ENCODE assay signal across 8 cellular contexts in the genomic region with DNA sequence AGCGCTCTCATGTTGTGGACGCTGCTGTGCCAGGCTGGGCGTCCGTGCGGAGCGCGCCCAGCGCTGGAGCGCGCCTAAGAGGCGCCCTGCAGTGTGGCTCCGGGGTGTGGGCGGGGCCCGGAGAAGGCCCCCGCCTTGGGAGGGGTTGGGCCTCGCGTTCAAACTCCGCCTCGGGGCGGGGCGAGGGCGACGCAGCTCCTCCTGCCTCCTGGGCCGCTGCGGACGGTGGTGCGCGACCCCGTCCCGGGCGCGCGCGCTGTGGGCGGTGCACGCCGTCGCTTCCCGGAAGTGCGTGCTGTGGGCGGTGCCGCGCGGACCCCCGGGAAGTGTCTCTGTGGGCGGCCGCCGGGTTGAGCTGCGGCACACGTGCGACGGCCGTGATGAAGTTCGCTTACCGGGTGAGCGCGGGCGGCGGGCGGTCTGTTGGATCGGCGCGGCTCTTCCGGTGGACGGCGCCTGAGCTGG. TPM values are rescaled to one million over a fixed set of nuclear protein-coding genes. Genes with fewer than 3 reads are reported as not detected.
DNase-seq lines count a peak whose midpoint lies in the region; ATAC-seq and TF ChIP-seq lines count a peak whose summit lies in the region.
"Not testable (repeated sequence)": the region's sequence is repeated elsewhere in the genome, so short reads cannot be mapped to it uniquely, and the experiment has no call there.

Gene PWP2, plus strand, starts transcription at position 363 of the 465 bp plus-strand sequence. Its CDS starts 18 bp downstream, at position 381.

- H3K27ac ChIP-seq in SJSA1, thoracic aorta: not testable (repeated sequence)
- H3K27ac ChIP-seq in naive thymus-derived CD4-positive, alpha-beta T cell (ENCODE audit: low read depth, low read length): peak within 1 kb of the TSS; percentile 41

- 0 out of 2 replicates have a peak within 1 kb of the TSS, but pooled peaks have one; percentile 13 for H3K4me3 ChIP-seq in SJSA1
- not testable (repeated sequence) for H3K4me3 ChIP-seq in naive thymus-derived CD4-positive, alpha-beta T cell (ENCODE audit: low read length)
- H3K4me3 ChIP-seq in thoracic aorta: peak within 1 kb of the TSS; percentile 69

- not testable (repeated sequence) for H3K27me3 Mint-ChIP-seq in naive thymus-derived CD4-positive, alpha-beta T cell

- not testable (repeated sequence) for H3K27ac Mint-ChIP-seq in naive thymus-derived CD4-positive, alpha-beta T cell

- not testable (repeated sequence) for H3K36me3 ChIP-seq in SJSA1; naive thymus-derived CD4-positive, alpha-beta T cell (ENCODE audit: control insufficient read depth in 2 of 3, insufficient read depth in 3 of 3, low read length in 3 of 3); thoracic aorta

- peak within 1 kb of the TSS in 6 of 10 donors; percentile 29 to 78 (median 46) for H3K4me3 Mint-ChIP-seq in naive thymus-derived CD4-positive, alpha-beta T cell

- CTCF ChIA-PET in naive thymus-derived CD4-positive, alpha-beta T cell (lab: Charles Lee): not testable (repeated sequence)

- POLR2A ChIA-PET in naive thymus-derived CD4-positive, alpha-beta T cell (lab: Charles Lee): not testable (repeated sequence)

- not testable (repeated sequence) for H3K36me3 Mint-ChIP-seq in naive thymus-derived CD4-positive, alpha-beta T cell

- peak; percentile 84 for ATAC-seq in GM21515 (IDR thresholded peaks at IDR 0.05; ENCODE audit: unreplicated experiment)
- peak; percentile 79 for ATAC-seq in HG03135 (IDR thresholded peaks at IDR 0.05; ENCODE audit: unreplicated experiment)
- ATAC-seq in naive thymus-derived CD4-positive, alpha-beta T cell: peak; percentile 98
- ATAC-seq in thoracic aorta (ENCODE audit: insufficient number of reproducible peaks, low FRiP score, low read depth): peak; percentile 79

- H3K27me3 ChIP-seq in SJSA1 (replicated peaks); naive thymus-derived CD4-positive, alpha-beta T cell (ENCODE audit: control insufficient read depth in 2 of 2, insufficient read depth in 2 of 2, low read length in 2 of 2); thoracic aorta (replicated peaks; ENCODE audit: insufficient read depth): not testable (repeated sequence)

- DNase-seq in G401 (ENCODE audit: low spot score); thoracic aorta (ENCODE audit: low spot score): not testable (repeated sequence)
- DNase-seq in SJSA1 (ENCODE audit: low read depth in 1 of 2, low spot score in 2 of 2): peak; percentile 11 to 63
- DNase-seq in activated gamma-delta T cell treated with Interleukin-2 at 50 U/mL for 16 hours: peak; percentile 66
- DNase-seq in fibroblast of gingiva (ENCODE audit: low read depth): peak; percentile 55
- DNase-seq in naive thymus-derived CD4-positive, alpha-beta T cell: peak; percentile 33 to 68 (median 54)

- H3K4me1 Mint-ChIP-seq in naive thymus-derived CD4-positive, alpha-beta T cell: not testable (repeated sequence)

- not testable (repeated sequence) for H3K9me3 ChIP-seq in SJSA1 (replicated peaks); naive thymus-derived CD4-positive, alpha-beta T cell (ENCODE audit: control insufficient read depth in 2 of 3, low read length in 3 of 3); thoracic aorta

- in situ Hi-C loops in G401 (cut with HindIII; ENCODE audit: low sequenced_read_pairs): not testable (repeated sequence)

- H3K9me3 Mint-ChIP-seq in naive thymus-derived CD4-positive, alpha-beta T cell: not testable (repeated sequence)

- intact Hi-C loops in naive thymus-derived CD4-positive, alpha-beta T cell (cut with micrococcal nuclease): not testable (repeated sequence)

- TF ChIP-seq CTCF in thoracic aorta (IDR thresholded peaks at IDR 0.05): not testable (repeated sequence)

- H3K4me1 ChIP-seq in SJSA1 (replicated peaks); naive thymus-derived CD4-positive, alpha-beta T cell (ENCODE audit: control insufficient read depth in 2 of 2, insufficient read depth in 2 of 2, low read length in 2 of 2); thoracic aorta (ENCODE audit: control insufficient read depth in 1 of 2, low read depth in 2 of 2): not testable (repeated sequence)

RNA-seq across cellular contexts. Expression of gene PWP2, which starts in this region (rescaled TPM):
- total RNA-seq in G401 (2014; rRNA removed; shearing (Covaris generic)): 34.0 and 34.3 TPM in 2 replicates
- 24.4 and 24.8 TPM in 2 replicates for total RNA-seq in SJSA1 (2014; rRNA removed; shearing (Covaris generic))
- total RNA-seq in naive thymus-derived CD4-positive, alpha-beta T cell: 10 to 100 TPM; 12.0 to 42.3 (median 23.0) TPM
- 10 to 100 TPM in 1 of 2 donors, 1 to 10 TPM in 1; 8.7 to 17.9 TPM for polyA plus RNA-seq in naive thymus-derived CD4-positive, alpha-beta T cell
- total RNA-seq in thoracic aorta: 10 to 100 TPM; 10.9 to 13.0 TPM
